Comparison of ENCODE assay signal across 1 cellular context in the genomic region with DNA sequence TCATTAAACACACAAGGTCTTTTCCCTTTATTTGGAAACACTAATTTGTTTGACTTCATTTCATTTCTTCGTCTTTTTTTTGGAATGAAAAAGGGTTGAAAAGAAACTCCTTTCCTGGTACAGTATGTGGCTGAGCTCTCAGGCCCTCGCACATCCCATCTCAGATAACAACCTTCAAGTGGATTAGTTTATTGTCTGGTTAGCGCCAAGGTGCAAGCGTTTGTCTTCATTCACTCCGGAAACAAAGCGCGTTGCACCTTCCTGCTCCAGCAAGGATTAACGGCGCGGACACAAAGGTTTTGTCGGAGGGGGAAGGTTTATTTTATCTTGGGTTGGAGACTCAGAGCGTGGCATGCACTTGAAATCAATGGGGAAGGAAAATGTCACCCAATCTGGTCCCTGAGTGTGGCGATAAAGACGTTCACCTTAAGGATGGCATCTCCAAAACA.
TF ChIP-seq lines count a peak whose summit lies in the region.

No MANE protein-coding gene starts in this region.

TF ChIP-seq in H1, 55 proteins besides CTCF, POLR2A, EP300 and RAD21:
- TF ChIP-seq BRCA1 (IDR thresholded peaks at IDR 0.05; ENCODE audit: low read depth, low read length): no peak
- no peak for TF ChIP-seq JUN (IDR thresholded peaks at IDR 0.05; ENCODE audit: low read depth, low read length)
- 0 out of 2 replicates have a peak, but pooled peaks have one; percentile 55 for TF ChIP-seq SUZ12 (IDR thresholded peaks at IDR 0.05; ENCODE audit: low read length)
- no peak for TF ChIP-seq CTBP2 (IDR thresholded peaks at IDR 0.05; ENCODE audit: borderline replicate concordance, insufficient read depth, insufficient read length, low read length)
TF ChIP-seq in H1: peak in this region for 1.
